In the genomic region with DNA sequence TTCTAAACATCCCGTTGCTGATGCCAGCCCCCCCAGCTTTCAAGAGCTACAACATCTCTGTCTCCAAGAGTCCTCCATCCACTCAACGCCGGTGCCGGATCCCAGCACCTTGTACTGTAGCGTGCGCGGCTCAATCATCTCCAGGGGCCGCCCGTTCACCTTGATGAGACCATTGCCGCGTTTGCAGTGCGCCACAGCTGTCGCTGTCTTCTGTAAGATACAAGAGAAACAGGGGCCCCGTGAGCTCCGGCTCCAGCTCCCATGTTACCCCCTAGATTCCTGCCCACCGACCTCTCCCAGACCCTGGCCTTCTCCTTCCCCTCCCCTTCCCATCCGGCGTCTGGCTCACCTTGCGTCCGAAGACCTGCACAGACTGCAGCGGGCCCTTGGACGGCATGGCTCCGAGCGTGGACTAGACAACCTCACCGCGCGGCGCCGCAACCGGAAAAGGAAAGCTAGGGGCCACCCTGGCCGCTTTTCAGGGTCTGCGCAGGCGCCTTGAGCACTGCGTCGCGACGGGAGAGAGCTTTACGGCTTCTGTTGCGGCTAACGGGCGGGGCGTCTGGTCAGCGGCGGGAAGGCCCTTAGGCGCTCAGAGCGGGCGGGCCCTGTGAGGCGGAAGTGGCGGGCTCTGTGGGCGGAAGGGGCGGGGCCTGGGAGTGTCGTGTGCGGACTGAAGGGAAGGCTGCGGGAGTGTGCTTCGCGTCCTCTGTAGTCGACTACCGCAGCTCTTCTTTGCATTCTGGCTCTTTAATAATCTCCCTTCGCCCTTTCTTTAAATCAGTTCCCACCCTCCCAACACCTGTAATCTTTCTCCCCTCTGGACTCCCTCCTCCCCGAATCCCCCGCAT, we compare ENCODE assay signal across 8 cellular contexts. TPM values are rescaled to one million over a fixed set of nuclear protein-coding genes. Genes with fewer than 3 reads are reported as not detected.
DNase-seq lines count a peak whose midpoint lies in the region; ATAC-seq and TF ChIP-seq lines count a peak whose summit lies in the region.

A gene (minus strand): TSS at position 451 of the 851 bp plus-strand sequence. CDS start 54 bp downstream, at position 397.

- peaks cover 0 to 17% (median 4%) of the 10 kb centered on the region in 4 donors for H3K4me1 ChIP-seq in right lobe of liver

- peak within 1 kb of the TSS; percentile 92 to 98 (median 95) for H3K4me3 ChIP-seq in right lobe of liver

- no peak for TF ChIP-seq CTCF in right lobe of liver (IDR thresholded peaks at IDR 0.05)

- intact Hi-C loops in right lobe of liver (cut with DNase I), result loop anchor here in 1 of 2 donors (10.0 kb wide), 1 partner anchor 99 kb away; a partner anchor contains a TSS

- ATAC-seq in GM19438 (IDR thresholded peaks at IDR 0.05; ENCODE audit: low read depth, unreplicated experiment), result peak; percentile 69
- ATAC-seq in right lobe of liver, result peak; percentile 97 to 100 (median 98)

- H3K36me3 ChIP-seq in right lobe of liver, result peaks cover 0 to 31% (median 19%) of the 10 kb centered on the region in 4 donors

- under 1% methylated on average over 45 of the region's 61 CpGs for WGBS in right lobe of liver (ENCODE audit: insufficient coverage, low coverage, low lambda C conversion rate, missing lambda C conversion rate)

- H3K27ac ChIP-seq in right lobe of liver, result peak within 1 kb of the TSS; percentile 50 to 80 (median 53)

- H3K27me3 ChIP-seq in right lobe of liver, result no peaks in the 10 kb centered on the region

- peak; percentile 100 for DNase-seq in CD1c-positive myeloid dendritic cell (ENCODE audit: extremely low spot score)
- peak; percentile 98 for DNase-seq in HK-2 (ENCODE audit: unreplicated experiment)
- peak; percentile 96 for DNase-seq in NCI-H82 treated with DMSO at 0.1 percent for 48 hours (lab: John Stamatoyannopoulos, UW; ENCODE audit: unreplicated experiment)
- peak; percentile 99 to 100 for DNase-seq in activated CD4-positive, alpha-beta T cell treated with anti-CD3 and anti-CD28 coated beads, Interleukin-2, amount 50 U/mL, for 48 hours
- DNase-seq in dermis microvascular lymphatic vessel endothelial cell (ENCODE audit: low read depth in 2 of 2), result peak; percentile 95 to 98
- DNase-seq in right lobe of liver, result peak; percentile 99
- DNase-seq in stimulated activated CD4-positive, alpha-beta T cell treated with anti-CD3 and anti-CD28 coated beads, Interleukin-4, amount 100 ng/mL, for 24 hours, result peak; percentile 100

- TF ChIP-seq POLR2A in right lobe of liver (IDR thresholded peaks at IDR 0.05), result peak; percentile 96

- no peaks in the 10 kb centered on the region for H3K9me3 ChIP-seq in right lobe of liver

RNA-seq across cellular contexts. Expression of the gene that starts here (rescaled TPM):
- total RNA-seq in dermis microvascular lymphatic vessel endothelial cell (117 and 133 TPM in 2 replicates), right lobe of liver (100 to 1,000 TPM; 448 to 643 (median 568) TPM)

Comparison
In these comparisons a context has a peak if more than half of its experiments do, and no peak if none do; other contexts are left out.
1. Peak in every context shown above with its lines: DNase-seq, ATAC-seq, H3K4me3 ChIP-seq and H3K27ac ChIP-seq.